1 cellular context compared by ENCODE assay signal in the genomic region with DNA sequence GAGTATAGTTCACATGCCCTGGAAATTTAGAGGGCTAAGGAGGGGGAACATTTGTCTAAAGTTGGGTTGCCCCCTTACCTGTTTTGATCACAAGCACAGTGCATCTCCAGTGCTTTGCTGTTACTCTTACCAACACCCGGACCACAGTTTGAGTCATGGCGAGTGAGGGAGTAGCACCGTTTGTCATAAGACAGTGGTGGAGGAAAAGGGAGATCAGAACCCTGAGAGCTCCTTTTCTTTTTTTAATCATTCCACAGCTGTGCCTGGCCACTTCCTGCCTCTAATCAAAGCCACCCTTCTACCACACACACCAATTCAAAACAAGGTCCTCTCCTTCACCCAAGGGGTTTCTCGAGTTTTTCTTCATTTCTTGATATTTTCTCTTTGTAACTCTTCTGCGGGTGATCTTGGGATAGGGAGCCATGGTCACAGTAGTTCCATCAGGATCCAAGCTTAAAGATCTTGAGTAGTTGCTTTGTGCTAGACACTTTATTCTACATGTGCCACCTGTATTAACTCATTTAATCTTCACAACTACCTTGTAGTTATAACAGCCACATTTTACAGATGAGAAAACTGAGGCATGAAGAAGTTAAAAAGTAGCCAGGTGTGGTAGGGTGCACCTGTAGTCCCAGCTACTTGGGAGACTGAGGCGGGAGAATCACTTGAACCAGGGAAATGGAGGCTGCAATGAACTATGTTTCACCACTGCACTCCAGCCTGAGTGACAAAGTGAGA.
TF ChIP-seq lines count a peak whose summit lies in the region.

No MANE protein-coding gene starts in this region.

TF ChIP-seq in HepG2, 621 proteins besides CTCF, POLR2A, EP300 and RAD21:
- TF ChIP-seq, protein P1, sequence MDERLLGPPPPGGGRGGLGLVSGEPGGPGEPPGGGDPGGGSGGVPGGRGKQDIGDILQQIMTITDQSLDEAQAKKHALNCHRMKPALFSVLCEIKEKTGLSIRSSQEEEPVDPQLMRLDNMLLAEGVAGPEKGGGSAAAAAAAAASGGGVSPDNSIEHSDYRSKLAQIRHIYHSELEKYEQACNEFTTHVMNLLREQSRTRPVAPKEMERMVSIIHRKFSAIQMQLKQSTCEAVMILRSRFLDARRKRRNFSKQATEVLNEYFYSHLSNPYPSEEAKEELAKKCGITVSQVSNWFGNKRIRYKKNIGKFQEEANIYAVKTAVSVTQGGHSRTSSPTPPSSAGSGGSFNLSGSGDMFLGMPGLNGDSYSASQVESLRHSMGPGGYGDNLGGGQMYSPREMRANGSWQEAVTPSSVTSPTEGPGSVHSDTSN (CRISPR knock-in tag; IDR thresholded peaks at IDR 0.05) = no peak
- TF ChIP-seq, protein P2, sequence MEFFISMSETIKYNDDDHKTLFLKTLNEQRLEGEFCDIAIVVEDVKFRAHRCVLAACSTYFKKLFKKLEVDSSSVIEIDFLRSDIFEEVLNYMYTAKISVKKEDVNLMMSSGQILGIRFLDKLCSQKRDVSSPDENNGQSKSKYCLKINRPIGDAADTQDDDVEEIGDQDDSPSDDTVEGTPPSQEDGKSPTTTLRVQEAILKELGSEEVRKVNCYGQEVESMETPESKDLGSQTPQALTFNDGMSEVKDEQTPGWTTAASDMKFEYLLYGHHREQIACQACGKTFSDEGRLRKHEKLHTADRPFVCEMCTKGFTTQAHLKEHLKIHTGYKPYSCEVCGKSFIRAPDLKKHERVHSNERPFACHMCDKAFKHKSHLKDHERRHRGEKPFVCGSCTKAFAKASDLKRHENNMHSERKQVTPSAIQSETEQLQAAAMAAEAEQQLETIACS (CRISPR knock-in tag; IDR thresholded peaks at IDR 0.05) = no peak
- TF ChIP-seq, protein P3, sequence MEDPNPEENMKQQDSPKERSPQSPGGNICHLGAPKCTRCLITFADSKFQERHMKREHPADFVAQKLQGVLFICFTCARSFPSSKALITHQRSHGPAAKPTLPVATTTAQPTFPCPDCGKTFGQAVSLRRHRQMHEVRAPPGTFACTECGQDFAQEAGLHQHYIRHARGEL (CRISPR knock-in tag; IDR thresholded peaks at IDR 0.05) = no peak
- TF ChIP-seq, protein P4, sequence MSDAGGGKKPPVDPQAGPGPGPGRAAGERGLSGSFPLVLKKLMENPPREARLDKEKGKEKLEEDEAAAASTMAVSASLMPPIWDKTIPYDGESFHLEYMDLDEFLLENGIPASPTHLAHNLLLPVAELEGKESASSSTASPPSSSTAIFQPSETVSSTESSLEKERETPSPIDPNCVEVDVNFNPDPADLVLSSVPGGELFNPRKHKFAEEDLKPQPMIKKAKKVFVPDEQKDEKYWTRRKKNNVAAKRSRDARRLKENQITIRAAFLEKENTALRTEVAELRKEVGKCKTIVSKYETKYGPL (CRISPR knock-in tag; IDR thresholded peaks at IDR 0.05) = no peak
- TF ChIP-seq MAZ (IDR thresholded peaks at IDR 0.05; ENCODE audit: borderline replicate concordance, low read depth, low read length) (no peak), MAZ (CRISPR knock-in tag; IDR thresholded peaks at IDR 0.05; ENCODE audit: low read depth) (no peak), ZNF260 (CRISPR knock-in tag; IDR thresholded peaks at IDR 0.05; ENCODE audit: borderline replicate concordance, low read depth) (no peak), ZNF549 (CRISPR knock-in tag; IDR thresholded peaks at IDR 0.05) (no peak), ZNF777 (CRISPR knock-in tag; IDR thresholded peaks at IDR 0.05) (no peak), AHR (CRISPR knock-in tag; IDR thresholded peaks at IDR 0.05) (no peak), ZNF557 (CRISPR knock-in tag; IDR thresholded peaks at IDR 0.05) (no peak), ZNF550 (CRISPR knock-in tag; IDR thresholded peaks at IDR 0.05; ENCODE audit: borderline replicate concordance) (no peak), NFIB (CRISPR knock-in tag; IDR thresholded peaks at IDR 0.05; ENCODE audit: borderline replicate concordance) (no peak), TBX3 (IDR thresholded peaks at IDR 0.05; ENCODE audit: borderline replicate concordance) (no peak), ZNF160 (CRISPR knock-in tag; IDR thresholded peaks at IDR 0.05) (no peak), DNMT3B (CRISPR knock-in tag; conservative IDR thresholded peaks at IDR 0.05) (no peak), KLF15 (CRISPR knock-in tag; IDR thresholded peaks at IDR 0.05; ENCODE audit: borderline replicate concordance) (no peak), SAP130 (CRISPR knock-in tag; IDR thresholded peaks at IDR 0.05; ENCODE audit: low read depth) (no peak)
- TF ChIP-seq, protein P5, sequence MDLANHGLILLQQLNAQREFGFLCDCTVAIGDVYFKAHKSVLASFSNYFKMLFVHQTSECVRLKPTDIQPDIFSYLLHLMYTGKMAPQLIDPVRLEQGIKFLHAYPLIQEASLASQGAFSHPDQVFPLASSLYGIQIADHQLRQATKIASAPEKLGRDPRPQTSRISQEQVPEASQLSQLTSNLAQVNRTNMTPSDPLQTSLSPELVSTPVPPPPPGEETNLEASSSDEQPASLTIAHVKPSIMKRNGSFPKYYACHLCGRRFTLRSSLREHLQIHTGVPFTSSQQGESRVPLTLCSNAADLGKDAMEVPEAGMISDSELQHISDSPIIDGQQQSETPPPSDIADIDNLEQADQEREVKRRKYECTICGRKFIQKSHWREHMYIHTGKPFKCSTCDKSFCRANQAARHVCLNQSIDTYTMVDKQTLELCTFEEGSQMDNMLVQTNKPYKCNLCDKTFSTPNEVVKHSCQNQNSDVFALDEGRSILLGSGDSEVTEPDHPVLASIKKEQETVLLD (CRISPR knock-in tag; IDR thresholded peaks at IDR 0.05; ENCODE audit: low read depth) = no peak
- TF ChIP-seq, protein P6, sequence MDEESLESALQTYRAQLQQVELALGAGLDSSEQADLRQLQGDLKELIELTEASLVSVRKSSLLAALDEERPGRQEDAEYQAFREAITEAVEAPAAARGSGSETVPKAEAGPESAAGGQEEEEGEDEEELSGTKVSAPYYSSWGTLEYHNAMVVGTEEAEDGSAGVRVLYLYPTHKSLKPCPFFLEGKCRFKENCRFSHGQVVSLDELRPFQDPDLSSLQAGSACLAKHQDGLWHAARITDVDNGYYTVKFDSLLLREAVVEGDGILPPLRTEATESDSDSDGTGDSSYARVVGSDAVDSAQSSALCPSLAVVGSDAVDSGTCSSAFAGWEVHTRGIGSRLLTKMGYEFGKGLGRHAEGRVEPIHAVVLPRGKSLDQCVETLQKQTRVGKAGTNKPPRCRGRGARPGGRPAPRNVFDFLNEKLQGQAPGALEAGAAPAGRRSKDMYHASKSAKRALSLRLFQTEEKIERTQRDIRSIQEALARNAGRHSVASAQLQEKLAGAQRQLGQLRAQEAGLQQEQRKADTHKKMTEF (CRISPR knock-in tag; IDR thresholded peaks at IDR 0.05) = no peak
